In the genomic region with DNA sequence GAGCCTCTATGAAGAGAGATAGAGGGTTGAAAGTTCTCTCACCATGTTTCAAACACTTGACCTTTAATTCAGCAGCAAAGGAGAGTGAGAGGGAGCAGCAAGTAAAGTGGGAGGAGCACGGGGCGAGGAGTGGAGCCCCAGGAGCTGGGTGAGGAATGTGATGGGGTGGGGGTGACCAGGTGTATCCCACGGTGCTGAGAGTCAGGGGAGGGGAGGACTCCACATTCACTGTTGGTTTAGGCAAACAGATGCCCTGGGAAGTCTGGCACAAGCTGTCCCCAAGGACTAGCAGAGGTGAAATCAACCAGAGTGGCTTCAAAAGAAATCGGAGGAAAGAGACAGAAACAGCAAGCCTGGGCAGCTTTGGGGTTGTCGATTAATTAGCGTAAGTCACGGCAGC, we compare ENCODE assay signal across 18 cellular contexts.
DNase-seq lines count a peak whose midpoint lies in the region; ATAC-seq, FAIRE-seq and TF ChIP-seq lines count a peak whose summit lies in the region.
"Had no signal": no experiment of that assay in that cellular context is flagged by ENCODE, and none has a peak within 500 bp of the region (broad histone marks: within the 10 kb centered on the region; RNA-seq: fewer than 3 reads in every experiment).

No MANE protein-coding gene starts in this region.

- no peak overlapping the region for H4K5ac ChIP-seq in H1 (ENCODE audit: insufficient read length, low read depth, low read length)

- CTCF ChIA-PET in H1 (lab: Charles Lee; ENCODE audit: partially characterized antibody), result interaction anchor here (1.6 kb wide), 1 partner anchor 16 kb away, joined by 3 read pairs; no protein-coding TSS in a partner anchor

- H3K23me2 ChIP-seq in H1 (ENCODE audit: low read depth, low read length), result no peaks in the 10 kb centered on the region

- H3K36me3 ChIP-seq in H1 (ENCODE audit: control insufficient read depth in 2 of 4, insufficient read depth in 4 of 4, low read length in 3 of 4) (no peaks in the 10 kb centered on the region), upper lobe of right lung (no peaks in the 10 kb centered on the region), stomach (no peaks in the 10 kb centered on the region)
- H3K36me3 ChIP-seq: BLaER1 treated with 17β-estradiol and CSF1 and Interleukin-3, amounts not matched to agents 10 nM and 100 nM had no signal

- H2BK15ac ChIP-seq in H1 (ENCODE audit: low read length), result no peak overlapping the region

- H3K14ac ChIP-seq in H1 (ENCODE audit: insufficient read length), result no peak overlapping the region

- H3K56ac ChIP-seq in H1 (replicated peaks; ENCODE audit: insufficient read length, low read depth, low read length), result no peak overlapping the region

- no peak overlapping the region for H4K8ac ChIP-seq in H1 (ENCODE audit: extremely low read depth, insufficient read depth, low read length)

- intact Hi-C loops in upper lobe of right lung (cut with DNase I), result no loop called here
- intact Hi-C loops in stomach (cut with DNase I; ENCODE audit: low total_unique reads), result no loop called here

- no peak for TF ChIP-seq CTCF in H1 (IDR thresholded peaks at IDR 0.05; ENCODE audit: control extremely low read depth in 1 of 3, insufficient read depth in 1 of 3, low read depth in 1 of 3, low read length in 3 of 3)
- TF ChIP-seq CTCF in neural crest cell (conservative IDR thresholded peaks at IDR 0.05), result no peak
- TF ChIP-seq CTCF in upper lobe of right lung (IDR thresholded peaks at IDR 0.05), result no peak
- no peak for TF ChIP-seq CTCF in stomach (IDR thresholded peaks at IDR 0.05)

- H3K27ac ChIP-seq in H1 (ENCODE audit: low read depth, low read length), result no peak overlapping the region
- no peak overlapping the region for H3K27ac ChIP-seq in upper lobe of right lung
- H3K27ac ChIP-seq in stomach, result no peak overlapping the region
- H3K27ac ChIP-seq: BLaER1 treated with 17β-estradiol and CSF1 and Interleukin-3, amounts not matched to agents 10 nM and 100 nM; HL-60 had no signal

- no peak overlapping the region for H2BK120ac ChIP-seq in H1 (replicated peaks; ENCODE audit: low read depth, low read length)

- H3K4me1 Mint-ChIP-seq in neural crest cell, result peaks cover 44% of the 10 kb centered on the region
- H3K4me1 Mint-ChIP-seq: B cell had no signal

- TF ChIP-seq POLR2A in H1 (IDR thresholded peaks at IDR 0.05; ENCODE audit: control extremely low read depth in 1 of 2, low read depth in 2 of 2, low read length in 2 of 2), result no peak
- no peak for TF ChIP-seq POLR2A in stomach (IDR thresholded peaks at IDR 0.05)

- no peak for TF ChIP-seq RAD21 in H1 (IDR thresholded peaks at IDR 0.05 in 1 of 2, conservative IDR thresholded peaks at IDR 0.05 in 1 of 2; ENCODE audit: low read depth in 2 of 2, low read length in 2 of 2)

- H3K23ac ChIP-seq in H1 (ENCODE audit: insufficient read length), result no peak overlapping the region

- no peaks in the 10 kb centered on the region; the same call in 1 of the 2 replicates for H3K79me1 ChIP-seq in H1 (ENCODE audit: low read depth, low read length)

- no peak for TF ChIP-seq EP300 in H1 (IDR thresholded peaks at IDR 0.05; ENCODE audit: borderline replicate concordance in 1 of 2, low read depth in 2 of 2, low read length in 2 of 2)
- TF ChIP-seq EP300 in stomach (IDR thresholded peaks at IDR 0.05), result no peak

- H3K36me3 Mint-ChIP-seq in neural crest cell (ENCODE audit: low read depth), result peaks cover 2% of the 10 kb centered on the region
- H3K36me3 Mint-ChIP-seq: CD8-positive, alpha-beta T cell had no signal

- H3K79me2 ChIP-seq in H1 (ENCODE audit: control insufficient read depth in 1 of 2, insufficient read depth in 2 of 2, low read length in 2 of 2), result no peaks in the 10 kb centered on the region

- FAIRE-seq in H1 (lab: Jason Lieb, UNC), result no peak
- FAIRE-seq: GM12878, H54 had no signal

- H2AK5ac ChIP-seq in H1 (ENCODE audit: low read depth, low read length), result no peak overlapping the region

- H3K9me3 ChIP-seq in H1 (ENCODE audit: insufficient read depth in 2 of 2, low read depth in 1 of 2, low read length in 1 of 2), result no peaks in the 10 kb centered on the region
- H3K9me3 ChIP-seq in upper lobe of right lung, result no peaks in the 10 kb centered on the region
- H3K9me3 ChIP-seq in stomach, result no peaks in the 10 kb centered on the region

- peak overlapping the region; percentile 21 for H3K27ac Mint-ChIP-seq in neural crest cell (ENCODE audit: unreplicated experiment)
- H3K27ac Mint-ChIP-seq: B cell; CD8-positive, alpha-beta T cell had no signal

- no peak overlapping the region for H3K4me2 ChIP-seq in H1 (ENCODE audit: insufficient read depth in 1 of 2, low read depth in 2 of 2, low read length in 2 of 2)
- H3K4me2 ChIP-seq: BLaER1 treated with 17β-estradiol and CSF1 and Interleukin-3, amounts not matched to agents 10 nM and 100 nM had no signal

- 79% methylated on average over 7 of the region's 7 CpGs; no CpG with 5 or more reads in 1 of the 2 experiments for WGBS in H1 (ENCODE audit: extremely low coverage in 1 of 2, insufficient coverage in 1 of 2, insufficient read length in 1 of 2, insufficient replicate concordance in 2 of 2, low coverage in 1 of 2, low lambda C conversion rate in 2 of 2, missing lambda C conversion rate in 1 of 2), 2 experiments
- WGBS in stomach, 5 donors, result 72 to 82% (median 78%) methylated on average over 7 of the region's 7 CpGs

- no peak overlapping the region for H2BK20ac ChIP-seq in H1 (ENCODE audit: low read length)

- H3K18ac ChIP-seq in H1 (ENCODE audit: extremely low read depth, low read length), result no peak overlapping the region

- no peak overlapping the region for H3K4me3 Mint-ChIP-seq in neural crest cell
- H3K4me3 Mint-ChIP-seq: B cell; CD8-positive, alpha-beta T cell had no signal

- H3K4me3 ChIP-seq in H1 (ENCODE audit: extremely low read depth in 1 of 4, insufficient read depth in 2 of 4, low read depth in 3 of 4, low read length in 4 of 4), result no peak overlapping the region
- no peak overlapping the region for H3K4me3 ChIP-seq in upper lobe of right lung
- no peak overlapping the region for H3K4me3 ChIP-seq in stomach
- H3K4me3 ChIP-seq: BLaER1 treated with 17β-estradiol and CSF1 and Interleukin-3, amounts not matched to agents 10 nM and 100 nM; GM12878 had no signal

- no peak overlapping the region for H3K4ac ChIP-seq in H1 (replicated peaks; ENCODE audit: insufficient read length, low read depth, low read length)

- 0 out of 2 replicates have a peak overlapping the region, but pooled peaks have one; percentile 84 for H2BK12ac ChIP-seq in H1 (ENCODE audit: low read depth, low read length)

- ATAC-seq in upper lobe of right lung, result peak; percentile 10
- ATAC-seq: CD8-positive, alpha-beta T cell; GM12878 had no signal

- H3K4me1 ChIP-seq in H1 (replicated peaks in 1 of 4; ENCODE audit: control insufficient read depth in 3 of 4, insufficient read depth in 4 of 4, low read length in 3 of 4), result peaks cover 6 to 21% (median 14%) of the 10 kb centered on the region in 4 experiments
- no peaks in the 10 kb centered on the region for H3K4me1 ChIP-seq in upper lobe of right lung
- H3K4me1 ChIP-seq in stomach, result no peaks in the 10 kb centered on the region

- peaks cover 14% of the 10 kb centered on the region for H3K9me3 Mint-ChIP-seq in neural crest cell
- H3K9me3 Mint-ChIP-seq: CD8-positive, alpha-beta T cell had no signal

- POLR2A ChIA-PET in H1 (lab: Charles Lee; ENCODE audit: partially characterized antibody), result no interaction called here

- H3K27me3 Mint-ChIP-seq in neural crest cell (ENCODE audit: low read depth), result peaks cover 2% of the 10 kb centered on the region

- H2AFZ ChIP-seq in H1 (ENCODE audit: low read length), result no peak overlapping the region

- H4K91ac ChIP-seq in H1 (replicated peaks; ENCODE audit: insufficient read length, low read length), result no peak overlapping the region

- peak; percentile 51 for DNase-seq in NCI-H2171 treated with DMSO at 0.1 percent for 48 hours (lab: John Stamatoyannopoulos, UW)
- no peak for DNase-seq in H1 (ENCODE audit: low read depth in 1 of 2, low spot score in 2 of 2)
- DNase-seq in neural crest cell (ENCODE audit: low read depth, low spot score), result no peak
- DNase-seq in upper lobe of right lung, result no peak
- DNase-seq in SKM-1 treated with dmso at 0.1 percent for 144 hours (lab: John Stamatoyannopoulos, UW; ENCODE audit: unreplicated experiment), result no peak
- DNase-seq in stimulated activated CD4-positive, alpha-beta T cell treated with anti-CD3 and anti-CD28 coated beads, Interleukin-12 subunit alpha, Interleukin-12 subunit beta, amount 100 ng/mL, for 4 hours, result no peak
- DNase-seq in stomach, result no peak
- DNase-seq: Calu3; CD8-positive, alpha-beta T cell; DMS53; DND-41; EL; HCEC 1CT had no signal

- H2BK5ac ChIP-seq in H1 (ENCODE audit: low read depth, low read length), result no peak overlapping the region

- no peaks in the 10 kb centered on the region for H4K20me1 ChIP-seq in H1 (replicated peaks in 1 of 2; ENCODE audit: control insufficient read depth in 1 of 2, insufficient read depth in 2 of 2, low read length in 2 of 2)
- H4K20me1 ChIP-seq: BLaER1 treated with 17β-estradiol and CSF1 and Interleukin-3, amounts not matched to agents 10 nM and 100 nM had no signal

- H3K27me3 ChIP-seq in H1 (replicated peaks in 1 of 4; ENCODE audit: control insufficient read depth in 3 of 4, extremely low read depth in 1 of 4, insufficient read depth in 3 of 4, low read length in 3 of 4) (no peaks in the 10 kb centered on the region), upper lobe of right lung (no peaks in the 10 kb centered on the region), stomach (no peaks in the 10 kb centered on the region)
- H3K27me3 ChIP-seq: BLaER1 treated with 17β-estradiol and CSF1 and Interleukin-3, amounts not matched to agents 10 nM and 100 nM had no signal

- H3K9ac ChIP-seq in H1 (replicated peaks in 1 of 4; ENCODE audit: extremely low read depth in 1 of 4, low read depth in 3 of 4, low read length in 3 of 4), result no peak overlapping the region
- H3K9ac ChIP-seq: BLaER1 treated with 17β-estradiol and CSF1 and Interleukin-3, amounts not matched to agents 10 nM and 100 nM had no signal

TF ChIP-seq in H1, 55 proteins besides CTCF, POLR2A, EP300 and RAD21:
- TF ChIP-seq JUND (IDR thresholded peaks at IDR 0.05; ENCODE audit: low read length) (no peak), CBX5 (IDR thresholded peaks at IDR 0.05; ENCODE audit: low read depth, low read length) (no peak)
